ENCODE assay signal across 9 cellular contexts in genomic region chr17:34306466-34306865, GRCh38. TPM values are rescaled to one million over a fixed set of nuclear protein-coding genes. Genes with fewer than 3 reads are reported as not detected.
A peak's percentile ranks its signal among the peaks of the same experiment; 100 is the strongest.
DNase-seq lines count a peak whose midpoint lies in the region; TF ChIP-seq lines count a peak whose summit lies in the region.
"Had no signal": no experiment of that assay in that cellular context is flagged by ENCODE, and none has a peak within 500 bp of the region (broad histone marks: within the 10 kb centered on the region; RNA-seq: fewer than 3 reads in every experiment).

No MANE protein-coding gene starts in this region.

- H3K4me3 ChIP-seq in A673 (ENCODE audit: low read depth, low read length, poor library complexity, severe bottlenecking), result no peak overlapping the region

- no peaks in the 10 kb centered on the region for H3K4me1 ChIP-seq in A673 (ENCODE audit: insufficient read depth, low read length, poor library complexity, severe bottlenecking)

- CTCF ChIA-PET in A673 (lab: Charles Lee), result no interaction called here

- H3K36me3 ChIP-seq in A673 (ENCODE audit: insufficient read depth, low read length, poor library complexity, severe bottlenecking), result no peaks in the 10 kb centered on the region

- no peaks in the 10 kb centered on the region for H3K9me3 ChIP-seq in A673 (ENCODE audit: low read depth, low read length, poor library complexity, severe bottlenecking)

- intact Hi-C loops in A673 (cut with micrococcal nuclease; ENCODE audit: unreplicated experiment), result no loop called here

- POLR2A ChIA-PET in A673 (lab: Charles Lee; ENCODE audit: low non-redundant PET), result no interaction called here

- no peak; the same call in 1 of the 2 replicates for TF ChIP-seq CTCF in A673 (conservative IDR thresholded peaks at IDR 0.05; ENCODE audit: low read depth, low read length)

- H3K27ac ChIP-seq in A673 (ENCODE audit: low read depth, low read length, poor library complexity, severe bottlenecking), result no peak overlapping the region

- DNase-seq in A673 (ENCODE audit: low spot score) (peak; percentile 4), Kasumi-1 (lab: John Stamatoyannopoulos, UW) (peak; percentile 3), dedifferentiated amniotic fluid mesenchymal stem cell (ENCODE audit: extremely low spot score) (peak; percentile 26), kidney tubule cell (ENCODE audit: low spot score) (peak; percentile 76), NCI-H187 treated with DMSO at 0.1 percent for 48 hours (lab: John Stamatoyannopoulos, UW) (no peak)
- no peak for DNase-seq in effector CD4-positive, alpha-beta T cell
- DNase-seq in stimulated activated naive CD4-positive, alpha-beta T cell (lab: John Stamatoyannopoulos, UW), result no peak
- DNase-seq in activated CD4-positive, CD25-positive, alpha-beta regulatory T cell treated with anti-CD3 and anti-CD28 coated beads, Interleukin-2, amount 50 U/mL, for 72 hours, result no peak
- DNase-seq: activated T-cell treated with anti-CD3 and anti-CD28 coated beads, Interleukin-2, amount 50 U/mL, for 24 hours had no signal

- no peaks in the 10 kb centered on the region for H3K27me3 ChIP-seq in A673 (replicated peaks; ENCODE audit: insufficient read depth, low read depth, low read length, poor library complexity)

- BruUV-seq in A673 (replicated peaks; lab: Mats Ljungman, UMichigan), result no TSS peak

RNA-seq across cellular contexts. Expression of gene CCL8, which starts 12.8 kb away (rescaled TPM):
- not detected in 2 replicates for total RNA-seq in A673 (2021)

RNA-seq across cellular contexts. Expression of gene CCL11, which starts 20.9 kb away (rescaled TPM):
- not detected in 2 replicates for total RNA-seq in A673 (2021)

RNA-seq across cellular contexts. Expression of gene CCL7, which starts 36.4 kb away (rescaled TPM):
- not detected in 2 replicates for total RNA-seq in A673 (2021)

RNA-seq across cellular contexts. Expression of gene CCL13, which starts 49.8 kb away (rescaled TPM):
- not detected in 2 replicates for total RNA-seq in A673 (2021)

RNA-seq across cellular contexts. Expression of gene CCL2, which starts 51.4 kb away (rescaled TPM):
- total RNA-seq in A673 (2021), result 3.7 and 3.9 TPM in 2 replicates

Comparison
In these comparisons a context has a peak if more than half of its experiments do, and no peak if none do; other contexts are left out.
1. DNase-seq: peak in A673 (single experiment), Kasumi-1 (2 of 2), dedifferentiated amniotic fluid mesenchymal stem cell (single experiment) and kidney tubule cell (single experiment); none in effector CD4-positive, alpha-beta T cell (single experiment), stimulated activated naive CD4-positive, alpha-beta T cell (0 of 6), activated CD4-positive, CD25-positive, alpha-beta regulatory T cell treated with anti-CD3 and anti-CD28 coated beads, Interleukin-2, amount 50 U/mL, for 72 hours (single experiment) and NCI-H187 treated with DMSO at 0.1 percent for 48 hours (single experiment).